ENCODE assay signal across 8 cellular contexts in the genomic region with DNA sequence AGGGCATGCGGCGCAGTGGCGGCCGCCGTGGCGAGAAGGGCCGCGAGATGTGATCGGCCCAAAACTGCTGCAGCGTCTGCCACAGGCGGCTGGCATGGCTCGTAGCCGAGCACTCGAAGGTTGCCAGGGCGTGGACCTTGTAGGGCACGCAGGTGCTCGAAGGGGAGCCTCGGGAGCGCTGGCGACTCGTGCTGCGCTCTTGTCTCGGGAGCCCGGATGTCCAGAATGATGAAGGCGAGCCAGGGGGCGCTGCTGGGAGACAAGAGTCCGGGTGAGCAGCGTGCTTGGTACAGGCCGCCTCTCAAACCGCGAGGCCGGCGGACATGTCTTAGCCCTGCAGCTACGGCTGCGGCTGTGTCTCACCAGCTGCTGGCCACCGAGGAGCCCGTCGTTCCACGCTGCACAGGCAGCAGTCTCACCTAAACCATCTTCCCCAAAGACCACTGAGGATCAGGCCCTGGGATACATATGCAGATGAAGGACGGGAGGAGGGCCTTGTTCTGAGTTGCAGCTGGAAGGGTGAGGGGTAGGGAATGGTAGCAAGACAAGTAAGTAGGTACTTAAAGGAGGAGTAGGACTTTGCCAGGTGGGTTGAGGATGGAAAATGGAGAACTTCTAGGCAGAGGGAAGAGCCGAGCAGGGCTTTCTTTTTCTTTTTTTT. TPM values are rescaled to one million over a fixed set of nuclear protein-coding genes. Genes with fewer than 3 reads are reported as not detected.
DNase-seq lines count a peak whose midpoint lies in the region; ATAC-seq and TF ChIP-seq lines count a peak whose summit lies in the region.

No MANE protein-coding gene starts in this region.

- no peaks in the 10 kb centered on the region for H3K27me3 Mint-ChIP-seq in activated T-helper 1 cell treated with anti-CD3 and anti-CD28 coated beads, Interleukin-12 subunit alpha, Interleukin-12 subunit beta, Interleukin-2, Interleukin-4 antibody, amounts not matched to agents 30 ng/mL and 10 ng/mL and 1 ng/mL, durations not matched to agents 14 hours and 24 hours and 36 hours (ENCODE audit: insufficient read depth)
- peaks cover 3% of the 10 kb centered on the region for H3K27me3 Mint-ChIP-seq in nephron (ENCODE audit: low read depth)

- H3K36me3 Mint-ChIP-seq in activated T-helper 1 cell treated with anti-CD3 and anti-CD28 coated beads, Interleukin-12 subunit alpha, Interleukin-12 subunit beta, Interleukin-2, Interleukin-4 antibody, amounts not matched to agents 30 ng/mL and 10 ng/mL and 1 ng/mL, durations not matched to agents 14 hours and 24 hours and 36 hours (ENCODE audit: low read depth) = peaks cover 15% of the 10 kb centered on the region
- H3K36me3 Mint-ChIP-seq in nephron (ENCODE audit: low read depth) = peaks cover 11% of the 10 kb centered on the region

- no peak for TF ChIP-seq POLR2A in stomach (IDR thresholded peaks at IDR 0.05)

- intact Hi-C loops in activated T-helper 1 cell treated with anti-CD3 and anti-CD28 coated beads, Interleukin-12 subunit alpha, Interleukin-12 subunit beta, Interleukin-2, Interleukin-4 antibody, amounts not matched to agents 30 ng/mL and 10 ng/mL and 1 ng/mL, durations not matched to agents 14 hours and 24 hours and 36 hours (cut with micrococcal nuclease) = loop anchor here (2.0 to 5.0 kb wide), 3 partner anchors 120 to 393 kb away; a partner anchor contains a TSS
- intact Hi-C loops in stomach (cut with DNase I; ENCODE audit: low total_unique reads) = no loop called here

- 29 to 38% (median 31%) methylated on average over 20 to 41 of the region's 41 CpGs for WGBS in stomach, 5 donors

- H3K4me1 Mint-ChIP-seq in activated T-helper 1 cell treated with anti-CD3 and anti-CD28 coated beads, Interleukin-12 subunit alpha, Interleukin-12 subunit beta, Interleukin-2, Interleukin-4 antibody, amounts not matched to agents 30 ng/mL and 10 ng/mL and 1 ng/mL, durations not matched to agents 14 hours and 24 hours and 36 hours (ENCODE audit: low read depth) = peaks cover 21% of the 10 kb centered on the region
- peaks cover 31% of the 10 kb centered on the region for H3K4me1 Mint-ChIP-seq in nephron

- H3K9me3 ChIP-seq in stomach = no peaks in the 10 kb centered on the region

- peaks cover 24 to 48% (median 37%) of the 10 kb centered on the region in 4 donors for H3K4me1 ChIP-seq in stomach

- DNase-seq in ELR (ENCODE audit: low read depth) (peak; percentile 27), NCI-H446 treated with DMSO at 0.1 percent for 48 hours (lab: John Stamatoyannopoulos, UW) (peak; percentile 63), fibroblast of pulmonary artery (ENCODE audit: low read depth) (peak; percentile 66), stomach (peak; percentile 80), GOT3 (lab: John Stamatoyannopoulos, UW) (no peak)
- peak; percentile 63 for DNase-seq in activated T-helper 1 cell treated with anti-CD3 and anti-CD28 coated beads, Interleukin-12 subunit alpha, Interleukin-12 subunit beta, Interleukin-2, Interleukin-4 antibody, amounts not matched to agents 30 ng/mL and 10 ng/mL and 1 ng/mL, durations not matched to agents 14 hours and 24 hours and 36 hours (ENCODE audit: low spot score)

- peak overlapping the region; percentile 89 for H3K4me3 ChIP-seq in fibroblast of pulmonary artery (replicated peaks; ENCODE audit: low read depth, low read length)
- peak overlapping the region; percentile 64 to 75 (median 73) for H3K4me3 ChIP-seq in stomach

- peak overlapping the region; percentile 86 to 95 (median 91) for H3K27ac ChIP-seq in stomach

- TF ChIP-seq EP300 in stomach (IDR thresholded peaks at IDR 0.05) = no peak

- H3K4me3 Mint-ChIP-seq in activated T-helper 1 cell treated with anti-CD3 and anti-CD28 coated beads, Interleukin-12 subunit alpha, Interleukin-12 subunit beta, Interleukin-2, Interleukin-4 antibody, amounts not matched to agents 30 ng/mL and 10 ng/mL and 1 ng/mL, durations not matched to agents 14 hours and 24 hours and 36 hours = peak overlapping the region; percentile 99
- H3K4me3 Mint-ChIP-seq in nephron = peak overlapping the region; percentile 98

- no peaks in the 10 kb centered on the region for H3K36me3 ChIP-seq in stomach

- H3K9me3 Mint-ChIP-seq in activated T-helper 1 cell treated with anti-CD3 and anti-CD28 coated beads, Interleukin-12 subunit alpha, Interleukin-12 subunit beta, Interleukin-2, Interleukin-4 antibody, amounts not matched to agents 30 ng/mL and 10 ng/mL and 1 ng/mL, durations not matched to agents 14 hours and 24 hours and 36 hours = peaks cover 4% of the 10 kb centered on the region
- no peaks in the 10 kb centered on the region for H3K9me3 Mint-ChIP-seq in nephron

- H3K27me3 ChIP-seq in stomach = no peaks in the 10 kb centered on the region

- peak overlapping the region; percentile 98 for H3K27ac Mint-ChIP-seq in activated T-helper 1 cell treated with anti-CD3 and anti-CD28 coated beads, Interleukin-12 subunit alpha, Interleukin-12 subunit beta, Interleukin-2, Interleukin-4 antibody, amounts not matched to agents 30 ng/mL and 10 ng/mL and 1 ng/mL, durations not matched to agents 14 hours and 24 hours and 36 hours
- peak overlapping the region; percentile 20 to 91 (median 75) for H3K27ac Mint-ChIP-seq in nephron

- TF ChIP-seq CTCF in fibroblast of pulmonary artery (IDR thresholded peaks at IDR 0.05; ENCODE audit: low read length, missing control alignments) (peak; percentile 32), nephron (IDR thresholded peaks at IDR 0.05; ENCODE audit: unreplicated experiment in 3 of 3) (peak; percentile 19 to 52 (median 33)), stomach (IDR thresholded peaks at IDR 0.05) (peak in 1 of 7 experiments; percentile 18)

- peak; percentile 18 for ATAC-seq in HG02623 (IDR thresholded peaks at IDR 0.05; ENCODE audit: unreplicated experiment)

RNA-seq across cellular contexts. Expression of a gene that starts 1.7 kb away (rescaled TPM):
- total RNA-seq in activated T-helper 1 cell treated with anti-CD3 and anti-CD28 coated beads, Interleukin-12 subunit alpha, Interleukin-12 subunit beta, Interleukin-2, Interleukin-4 antibody, amounts not matched to agents 30 ng/mL and 10 ng/mL and 1 ng/mL, durations not matched to agents 14 hours and 24 hours and 36 hours = 0.66 and 1.0 TPM in 2 replicates
- total RNA-seq in stomach = not detected
- polyA plus RNA-seq in stomach = under 1 TPM in 1 of 3 donors, not detected in 2; 0.15 TPM

RNA-seq across cellular contexts. Expression of a gene that starts 19.6 kb away (rescaled TPM):
- total RNA-seq in activated T-helper 1 cell treated with anti-CD3 and anti-CD28 coated beads, Interleukin-12 subunit alpha, Interleukin-12 subunit beta, Interleukin-2, Interleukin-4 antibody, amounts not matched to agents 30 ng/mL and 10 ng/mL and 1 ng/mL, durations not matched to agents 14 hours and 24 hours and 36 hours = 451 and 465 TPM in 2 replicates
- 100 to 1,000 TPM; 142 to 638 (median 342) TPM for total RNA-seq in stomach
- 100 to 1,000 TPM in 1 of 3 donors, 10 to 100 TPM in 2; 81.7 to 100 (median 86.4) TPM for polyA plus RNA-seq in stomach

RNA-seq across cellular contexts. Expression of a gene that starts 53.5 kb away (rescaled TPM):
- 36.0 and 37.6 TPM in 2 replicates for total RNA-seq in activated T-helper 1 cell treated with anti-CD3 and anti-CD28 coated beads, Interleukin-12 subunit alpha, Interleukin-12 subunit beta, Interleukin-2, Interleukin-4 antibody, amounts not matched to agents 30 ng/mL and 10 ng/mL and 1 ng/mL, durations not matched to agents 14 hours and 24 hours and 36 hours
- 10 to 100 TPM; 11.1 to 26.8 (median 16.0) TPM for total RNA-seq in stomach
- polyA plus RNA-seq in stomach = 1 to 10 TPM; 5.8 to 7.4 (median 6.1) TPM

RNA-seq across cellular contexts. Expression of a gene that starts 55.7 kb away (rescaled TPM):
- 987 and 1,028 TPM in 2 replicates for total RNA-seq in activated T-helper 1 cell treated with anti-CD3 and anti-CD28 coated beads, Interleukin-12 subunit alpha, Interleukin-12 subunit beta, Interleukin-2, Interleukin-4 antibody, amounts not matched to agents 30 ng/mL and 10 ng/mL and 1 ng/mL, durations not matched to agents 14 hours and 24 hours and 36 hours
- total RNA-seq in stomach = 1,000 to 10,000 TPM in 1 of 5 donors, 100 to 1,000 TPM in 4; 468 to 1,215 (median 732) TPM
- 100 to 1,000 TPM in 2 of 3 donors, 10 to 100 TPM in 1; 87.5 to 193 (median 106) TPM for polyA plus RNA-seq in stomach
